ENCODE assay signal across 1 cellular context in genomic region chr3:119181765-119182164, GRCh38.
TF ChIP-seq lines count a peak whose summit lies in the region.

No MANE protein-coding gene starts in this region.

TF ChIP-seq in IMR-90, 13 proteins besides CTCF, POLR2A, EP300 and RAD21:
- no peak for TF ChIP-seq USF2 (IDR thresholded peaks at IDR 0.05; ENCODE audit: low read depth, low read length)
- TF ChIP-seq MAZ (IDR thresholded peaks at IDR 0.05; ENCODE audit: borderline replicate concordance, low read depth, low read length), result no peak
- TF ChIP-seq ELK1 (IDR thresholded peaks at IDR 0.05; ENCODE audit: borderline replicate concordance, low read depth, low read length), result no peak
- TF ChIP-seq MXI1 (IDR thresholded peaks at IDR 0.05; ENCODE audit: borderline replicate concordance, low read depth, low read length), result no peak
- no peak for TF ChIP-seq RCOR1 (IDR thresholded peaks at IDR 0.05; ENCODE audit: insufficient replicate concordance, low read length)
- TF ChIP-seq MAFK (IDR thresholded peaks at IDR 0.05; ENCODE audit: low read depth, low read length), result no peak
